30 cellular contexts compared by ENCODE assay signal in the genomic region with DNA sequence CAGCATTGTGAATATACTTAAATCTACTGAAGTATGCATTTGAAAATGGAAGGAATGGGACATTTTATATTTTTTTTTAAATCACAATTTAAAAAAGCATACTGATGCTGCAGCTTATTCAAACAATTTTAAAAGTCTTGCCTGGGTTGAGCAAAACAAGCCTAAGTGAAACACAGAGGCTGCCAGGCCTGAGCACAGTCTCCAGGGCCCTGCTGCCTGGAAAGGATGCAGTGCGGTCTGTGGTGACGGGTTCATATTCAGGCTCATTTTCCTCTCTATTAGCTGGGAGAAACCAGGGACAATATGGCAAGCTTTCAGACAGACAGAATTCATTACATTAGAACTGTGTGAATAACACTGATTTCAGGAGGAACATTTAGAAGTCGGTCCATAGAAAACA.
"Had no signal": no experiment of that assay in that cellular context is flagged by ENCODE, and none has a peak within 500 bp of the region (broad histone marks: within the 10 kb centered on the region; RNA-seq: fewer than 3 reads in every experiment).

No MANE protein-coding gene starts in this region.

- H3K9me3 ChIP-seq: neutrophil, pancreas, prostate gland, sigmoid colon, stomach, suprapubic skin, testis, tibial artery, transverse colon, upper lobe of right lung, uterus had no signal

- H3K27ac ChIP-seq: neutrophil, prostate gland, sigmoid colon, stomach, suprapubic skin, testis, tibial artery, transverse colon, upper lobe of right lung, uterus had no signal

- H3K27me3 ChIP-seq: neutrophil, pancreas, sigmoid colon, stomach, suprapubic skin, testis, tibial artery, transverse colon, upper lobe of right lung, uterus had no signal

- H3K36me3 ChIP-seq: neutrophil, pancreas, prostate gland, sigmoid colon, stomach, suprapubic skin, tibial artery, transverse colon, upper lobe of right lung, uterus had no signal

- H3K4me3 ChIP-seq: pancreas, prostate gland, sigmoid colon, stomach, suprapubic skin, testis, tibial artery, transverse colon, upper lobe of right lung, uterus had no signal

- H3K27ac Mint-ChIP-seq: naive thymus-derived CD8-positive, alpha-beta T cell; natural killer cell treated with Interleukin-12 subunit alpha and Interleukin-12 subunit beta and Interleukin-15 and Interleukin-18, amount 100 ng/mL, for 72 hours; nephron progenitor cell; stimulated activated effector memory CD8-positive, alpha-beta T cell treated with anti-CD3 and anti-CD28 coated beads, Interleukin-12 subunit alpha, Interleukin-12 subunit beta, amount 100 ng/mL, for 72 hours; stimulated activated naive B cell treated with anti-CD40 and anti-IgM and Interleukin-4, amounts not matched to agents 10 μg/mL and 1 μg/mL and 100 μg/mL, for 72 hours; stimulated activated naive CD8-positive, alpha-beta T cell treated with anti-CD3 and anti-CD28 coated beads, Interleukin-15, Interleukin-2, amounts not matched to agents 100 ng/mL and 50 ng/mL, for 24 hours; type B pancreatic cell had no signal

- H3K36me3 Mint-ChIP-seq: naive B cell; naive thymus-derived CD8-positive, alpha-beta T cell; natural killer cell treated with Interleukin-12 subunit alpha and Interleukin-12 subunit beta and Interleukin-15 and Interleukin-18, amount 100 ng/mL, for 72 hours; stimulated activated effector memory CD8-positive, alpha-beta T cell treated with anti-CD3 and anti-CD28 coated beads, Interleukin-12 subunit alpha, Interleukin-12 subunit beta, amount 100 ng/mL, for 72 hours; stimulated activated naive B cell treated with anti-CD40 and anti-IgM and Interleukin-4, amounts not matched to agents 10 μg/mL and 1 μg/mL and 100 μg/mL, for 72 hours; type B pancreatic cell had no signal

- H3K9me3 Mint-ChIP-seq: naive B cell; naive thymus-derived CD8-positive, alpha-beta T cell; natural killer cell treated with Interleukin-12 subunit alpha and Interleukin-12 subunit beta and Interleukin-15 and Interleukin-18, amount 100 ng/mL, for 72 hours; stimulated activated effector memory CD8-positive, alpha-beta T cell treated with anti-CD3 and anti-CD28 coated beads, Interleukin-12 subunit alpha, Interleukin-12 subunit beta, amount 100 ng/mL, for 72 hours; stimulated activated naive B cell treated with anti-CD40 and anti-IgM and Interleukin-4, amounts not matched to agents 10 μg/mL and 1 μg/mL and 100 μg/mL, for 72 hours; stimulated activated naive CD8-positive, alpha-beta T cell treated with anti-CD3 and anti-CD28 coated beads, Interleukin-15, Interleukin-2, amounts not matched to agents 100 ng/mL and 50 ng/mL, for 24 hours; type B pancreatic cell had no signal

- DNase-seq: naive B cell; naive thymus-derived CD8-positive, alpha-beta T cell; nephron progenitor cell; nucleus accumbens; retina; sigmoid colon; small intestine; stimulated activated CD4-positive, alpha-beta T cell treated with anti-CD3 and anti-CD28 coated beads, Interleukin-15, amount 100 ng/mL, for 24 hours; stimulated activated CD4-positive, alpha-beta T cell treated with anti-CD3 and anti-CD28 coated beads, Interleukin-2, amount 100 ng/mL, for 24 hours; stimulated activated CD4-positive, alpha-beta T cell treated with anti-CD3 and anti-CD28 coated beads, Interleukin-2, amount 100 ng/mL, for 48 hours; stimulated activated CD4-positive, alpha-beta T cell treated with anti-CD3 and anti-CD28 coated beads, Interleukin-4, amount 100 ng/mL, for 24 hours; stimulated activated naive B cell treated with anti-CD40 and anti-IgM and Interleukin-4, amounts not matched to agents 10 μg/mL and 1 μg/mL and 100 μg/mL, for 72 hours; stimulated activated naive CD4-positive, alpha-beta T cell treated with Interleukin-2 at 50 U/mL for 16 hours; stomach; substantia nigra; testis; tibial artery; transverse colon; upper lobe of right lung; uterus had no signal

- H3K4me3 Mint-ChIP-seq: naive B cell; naive thymus-derived CD8-positive, alpha-beta T cell; natural killer cell treated with Interleukin-12 subunit alpha and Interleukin-12 subunit beta and Interleukin-15 and Interleukin-18, amount 100 ng/mL, for 72 hours; nephron progenitor cell; neural crest cell; stimulated activated effector memory CD8-positive, alpha-beta T cell treated with anti-CD3 and anti-CD28 coated beads, Interleukin-12 subunit alpha, Interleukin-12 subunit beta, amount 100 ng/mL, for 72 hours; stimulated activated naive B cell treated with anti-CD40 and anti-IgM and Interleukin-4, amounts not matched to agents 10 μg/mL and 1 μg/mL and 100 μg/mL, for 72 hours; stimulated activated naive CD8-positive, alpha-beta T cell treated with anti-CD3 and anti-CD28 coated beads, Interleukin-15, Interleukin-2, amounts not matched to agents 100 ng/mL and 50 ng/mL, for 24 hours; type B pancreatic cell had no signal

- H3K4me1 Mint-ChIP-seq: naive B cell; nephron progenitor cell; stimulated activated effector memory CD8-positive, alpha-beta T cell treated with anti-CD3 and anti-CD28 coated beads, Interleukin-12 subunit alpha, Interleukin-12 subunit beta, amount 100 ng/mL, for 72 hours had no signal

- H3K4me1 ChIP-seq: testis, uterus had no signal

- H3K27me3 Mint-ChIP-seq: naive B cell; natural killer cell treated with Interleukin-12 subunit alpha and Interleukin-12 subunit beta and Interleukin-15 and Interleukin-18, amount 100 ng/mL, for 72 hours; stimulated activated naive B cell treated with anti-CD40 and anti-IgM and Interleukin-4, amounts not matched to agents 10 μg/mL and 1 μg/mL and 100 μg/mL, for 72 hours; stimulated activated naive CD8-positive, alpha-beta T cell treated with anti-CD3 and anti-CD28 coated beads, Interleukin-15, Interleukin-2, amounts not matched to agents 100 ng/mL and 50 ng/mL, for 24 hours; type B pancreatic cell had no signal

- ATAC-seq: naive thymus-derived CD8-positive, alpha-beta T cell; pancreas; right cardiac atrium; stimulated activated effector memory CD8-positive, alpha-beta T cell treated with anti-CD3 and anti-CD28 coated beads, Interleukin-12 subunit alpha, Interleukin-12 subunit beta, amount 100 ng/mL, for 72 hours; stimulated activated naive B cell treated with anti-CD40 and anti-IgM and Interleukin-4, amounts not matched to agents 10 μg/mL and 1 μg/mL and 100 μg/mL, for 72 hours; upper lobe of right lung had no signal
